In the genomic region with DNA sequence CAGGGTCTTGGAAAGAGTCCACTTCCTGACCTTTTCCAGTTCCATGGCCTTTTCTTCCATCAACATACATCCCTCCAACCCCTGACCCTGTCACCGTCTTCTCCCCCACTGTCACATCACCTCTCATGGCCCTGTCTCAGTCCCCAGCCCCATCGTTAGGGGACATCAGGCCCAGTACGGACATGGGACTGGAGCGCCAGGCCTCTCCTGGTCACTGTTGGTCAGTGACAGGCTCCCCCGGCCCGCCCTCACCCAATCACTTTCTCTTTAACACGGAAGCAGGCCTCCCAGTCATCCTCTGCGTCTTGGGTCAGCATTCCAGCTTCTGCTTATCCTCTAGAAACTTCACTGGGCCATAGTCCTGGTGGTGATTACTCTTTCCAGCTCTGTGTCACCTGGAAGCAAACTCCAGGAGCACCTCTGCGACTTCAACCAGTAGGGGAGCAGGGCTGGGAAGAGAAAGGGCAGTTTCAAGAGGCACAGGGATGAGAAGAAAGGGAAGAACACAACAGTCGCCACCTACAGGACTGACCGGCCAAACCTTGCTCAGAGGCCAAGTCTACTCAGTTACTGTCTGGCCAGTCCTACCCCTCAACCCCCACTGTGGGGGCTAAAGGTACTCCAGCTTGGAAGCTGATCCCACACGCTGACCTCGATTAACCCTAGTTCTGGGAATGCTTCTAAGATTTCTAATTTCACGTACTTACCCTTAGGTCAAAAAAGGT, we compare ENCODE assay signal across 14 cellular contexts. TPM values are rescaled to one million over a fixed set of nuclear protein-coding genes. Genes with fewer than 3 reads are reported as not detected.
A peak's percentile ranks its signal among the peaks of the same experiment; 100 is the strongest.
DNase-seq lines count a peak whose midpoint lies in the region; ATAC-seq, FAIRE-seq and TF ChIP-seq lines count a peak whose summit lies in the region.
"Had no signal": no experiment of that assay in that cellular context is flagged by ENCODE, and none has a peak within 500 bp of the region (broad histone marks: within the 10 kb centered on the region; RNA-seq: fewer than 3 reads in every experiment).

No MANE protein-coding gene starts in this region.

- H3K27me3 ChIP-seq in PC-3 (ENCODE audit: low read length) = no peaks in the 10 kb centered on the region
- H3K27me3 ChIP-seq: tibial nerve had no signal

- no peak overlapping the region for H3K4me2 ChIP-seq in PC-3 (ENCODE audit: low read length)

- no peak overlapping the region for H2AFZ ChIP-seq in PC-3 (ENCODE audit: low read length)

- no peaks in the 10 kb centered on the region for H3K9me3 Mint-ChIP-seq in activated CD4-positive, alpha-beta T cell treated with anti-CD3 and anti-CD28 coated beads, Interleukin-2, amount 10 ng/mL, durations not matched to agents 7 days and 5 days
- H3K9me3 Mint-ChIP-seq in activated naive CD8-positive, alpha-beta T cell treated with anti-CD3 and anti-CD28 coated beads, Interleukin-2, amount 50 U/mL, for 24 hours = no peaks in the 10 kb centered on the region
- H3K9me3 Mint-ChIP-seq: activated naive CD8-positive, alpha-beta T cell treated with anti-CD3 and anti-CD28 coated beads, Interleukin-2, amount 10 ng/mL, durations not matched to agents 7 days and 5 days had no signal

- no peaks in the 10 kb centered on the region for H3K79me2 ChIP-seq in PC-3 (ENCODE audit: low read length)

- no peak overlapping the region for H3K27ac ChIP-seq in PC-3 (ENCODE audit: low read length)
- H3K27ac ChIP-seq: tibial nerve had no signal

- H3K36me3 Mint-ChIP-seq in activated CD4-positive, alpha-beta T cell treated with anti-CD3 and anti-CD28 coated beads, Interleukin-2, amount 10 ng/mL, durations not matched to agents 7 days and 5 days (ENCODE audit: low read depth) = peaks cover 27% of the 10 kb centered on the region
- H3K36me3 Mint-ChIP-seq in activated naive CD8-positive, alpha-beta T cell treated with anti-CD3 and anti-CD28 coated beads, Interleukin-2, amount 50 U/mL, for 24 hours (ENCODE audit: low read depth) = peaks cover 2% of the 10 kb centered on the region
- H3K36me3 Mint-ChIP-seq: activated naive CD8-positive, alpha-beta T cell treated with anti-CD3 and anti-CD28 coated beads, Interleukin-2, amount 10 ng/mL, durations not matched to agents 7 days and 5 days had no signal

- DNase-seq in activated CD4-positive, alpha-beta T cell treated with anti-CD3 and anti-CD28 coated beads, Interleukin-2, amount 10 ng/mL, durations not matched to agents 7 days and 5 days = no peak
- DNase-seq in activated CD4-positive, alpha-beta T cell treated with anti-CD3 and anti-CD28 coated beads for 4 hours = no peak
- peak; percentile 24 for DNase-seq in PC-3
- DNase-seq in urothelium cell line (ENCODE audit: low spot score) = no peak
- DNase-seq in activated naive CD8-positive, alpha-beta T cell treated with anti-CD3 and anti-CD28 coated beads, Interleukin-2, amount 50 U/mL, for 24 hours = no peak
- DNase-seq: activated naive CD8-positive, alpha-beta T cell treated with anti-CD3 and anti-CD28 coated beads, Interleukin-2, amount 10 ng/mL, durations not matched to agents 7 days and 5 days; cortex of kidney; NCI-H1092 treated with DMSO at 0.1 percent for 48 hours; NCI-H226 had no signal

- intact Hi-C loops in PC-3 (cut with micrococcal nuclease) = no loop called here

- H3K9me3 ChIP-seq in PC-3 (ENCODE audit: low read length) = no peaks in the 10 kb centered on the region
- H3K9me3 ChIP-seq: tibial nerve had no signal

- no peaks in the 10 kb centered on the region for H3K36me3 ChIP-seq in PC-3 (ENCODE audit: low read depth, low read length)

- H3K4me1 ChIP-seq in PC-3 (ENCODE audit: insufficient read depth, low read length) = no peaks in the 10 kb centered on the region
- H3K4me1 ChIP-seq: tibial nerve had no signal

- peak; percentile 5 for FAIRE-seq in urothelium cell line (lab: Jason Lieb, UNC)

- no TSS peak for BruUV-seq in PC-3 (replicated peaks; lab: Mats Ljungman, UMichigan)

- peak; percentile 55 for TF ChIP-seq CTCF in PC-3 (conservative IDR thresholded peaks at IDR 0.05; ENCODE audit: low read depth, low read length)

- POLR2A ChIA-PET in activated CD4-positive, alpha-beta T cell treated with anti-CD3 and anti-CD28 coated beads, Interleukin-2, amount 10 ng/mL, durations not matched to agents 7 days and 5 days (lab: Charles Lee) = no interaction called here
- POLR2A ChIA-PET in PC-3 (lab: Charles Lee; ENCODE audit: unreplicated experiment) = interaction anchor here (0.7 kb wide), 1 partner anchor 263 kb away, joined by 5 read pairs; the partner anchor contains the start of gene CCDC47

- peak overlapping the region; percentile 31 for H3K27ac Mint-ChIP-seq in activated CD4-positive, alpha-beta T cell treated with anti-CD3 and anti-CD28 coated beads, Interleukin-2, amount 10 ng/mL, durations not matched to agents 7 days and 5 days
- H3K27ac Mint-ChIP-seq in activated naive CD8-positive, alpha-beta T cell treated with anti-CD3 and anti-CD28 coated beads, Interleukin-2, amount 50 U/mL, for 24 hours = no peak overlapping the region
- H3K27ac Mint-ChIP-seq: activated naive CD8-positive, alpha-beta T cell treated with anti-CD3 and anti-CD28 coated beads, Interleukin-2, amount 10 ng/mL, durations not matched to agents 7 days and 5 days had no signal

- H3K4me3 Mint-ChIP-seq in activated CD4-positive, alpha-beta T cell treated with anti-CD3 and anti-CD28 coated beads, Interleukin-2, amount 10 ng/mL, durations not matched to agents 7 days and 5 days = no peak overlapping the region
- no peak overlapping the region for H3K4me3 Mint-ChIP-seq in activated naive CD8-positive, alpha-beta T cell treated with anti-CD3 and anti-CD28 coated beads, Interleukin-2, amount 50 U/mL, for 24 hours
- H3K4me3 Mint-ChIP-seq: activated naive CD8-positive, alpha-beta T cell treated with anti-CD3 and anti-CD28 coated beads, Interleukin-2, amount 10 ng/mL, durations not matched to agents 7 days and 5 days had no signal

- H3K9ac ChIP-seq in PC-3 (ENCODE audit: low read length) = no peak overlapping the region

- H3K4me1 Mint-ChIP-seq in activated CD4-positive, alpha-beta T cell treated with anti-CD3 and anti-CD28 coated beads, Interleukin-2, amount 10 ng/mL, durations not matched to agents 7 days and 5 days = peaks cover 4% of the 10 kb centered on the region
- H3K4me1 Mint-ChIP-seq in activated naive CD8-positive, alpha-beta T cell treated with anti-CD3 and anti-CD28 coated beads, Interleukin-2, amount 50 U/mL, for 24 hours = no peaks in the 10 kb centered on the region
- H3K4me1 Mint-ChIP-seq: activated naive CD8-positive, alpha-beta T cell treated with anti-CD3 and anti-CD28 coated beads, Interleukin-2, amount 10 ng/mL, durations not matched to agents 7 days and 5 days had no signal

- H3K9me2 ChIP-seq in PC-3 (replicated peaks; ENCODE audit: low read length) = no peaks in the 10 kb centered on the region

- peak; percentile 53; the same call in 1 of the 2 replicates for ATAC-seq in PC-3
- peak; percentile 35 for ATAC-seq in esophagus mucosa
- no peak for ATAC-seq in GM19452 (IDR thresholded peaks at IDR 0.05; ENCODE audit: unreplicated experiment)
- ATAC-seq in HG02970 (IDR thresholded peaks at IDR 0.05; ENCODE audit: low FRiP score, unreplicated experiment) = no peak
- no peak for ATAC-seq in activated naive CD8-positive, alpha-beta T cell treated with anti-CD3 and anti-CD28 coated beads, Interleukin-2, amount 50 U/mL, for 24 hours
- ATAC-seq: Panc1 had no signal

- H4K20me1 ChIP-seq in PC-3 (ENCODE audit: low read length) = no peaks in the 10 kb centered on the region

- no peak overlapping the region for H3K4me3 ChIP-seq in PC-3 (ENCODE audit: low read length)
- H3K4me3 ChIP-seq: tibial nerve had no signal

- H3F3A ChIP-seq in PC-3 (ENCODE audit: low read length, unreplicated experiment) = no peaks in the 10 kb centered on the region

- H3K27me3 Mint-ChIP-seq in activated CD4-positive, alpha-beta T cell treated with anti-CD3 and anti-CD28 coated beads, Interleukin-2, amount 10 ng/mL, durations not matched to agents 7 days and 5 days = no peaks in the 10 kb centered on the region
- no peaks in the 10 kb centered on the region for H3K27me3 Mint-ChIP-seq in activated naive CD8-positive, alpha-beta T cell treated with anti-CD3 and anti-CD28 coated beads, Interleukin-2, amount 50 U/mL, for 24 hours

- CTCF ChIA-PET in activated CD4-positive, alpha-beta T cell treated with anti-CD3 and anti-CD28 coated beads, Interleukin-2, amount 10 ng/mL, durations not matched to agents 7 days and 5 days (lab: Charles Lee) = interaction anchor here (1.2 to 2.2 kb wide), 4 partner anchors 10 to 117 kb away, joined by 3 to 7 read pairs (median 4); partner anchors contain the start of gene GH1
- CTCF ChIA-PET in PC-3 (lab: Charles Lee) = no interaction called here

RNA-seq across cellular contexts. Expression of gene ICAM2, which starts 15.9 kb away (rescaled TPM):
- total RNA-seq in activated CD4-positive, alpha-beta T cell treated with anti-CD3 and anti-CD28 coated beads, Interleukin-2, amount 10 ng/mL, durations not matched to agents 7 days and 5 days = 100 to 1,000 TPM; 113 to 116 TPM
- total RNA-seq in PC-3 (2014; rRNA removed) (not detected in 2 replicates), esophagus mucosa (3.5 TPM)

RNA-seq across cellular contexts. Expression of gene PRR29, which starts 38.2 kb away (rescaled TPM):
- 1 to 10 TPM; 3.8 TPM for total RNA-seq in activated CD4-positive, alpha-beta T cell treated with anti-CD3 and anti-CD28 coated beads, Interleukin-2, amount 10 ng/mL, durations not matched to agents 7 days and 5 days
- total RNA-seq in PC-3 (2014; rRNA removed) (0.77 and 1.2 TPM in 2 replicates), esophagus mucosa (not detected)

Comparison
In these comparisons a context has a peak if more than half of its experiments do, and no peak if none do; other contexts are left out.
1. ATAC-seq: peak in PC-3 (single experiment) and esophagus mucosa (single experiment); none in GM19452 (single experiment), HG02970 (single experiment) and activated naive CD8-positive, alpha-beta T cell treated with anti-CD3 and anti-CD28 coated beads, Interleukin-2, amount 50 U/mL, for 24 hours (single experiment).
2. RNA of gene ICAM2, which starts 15.9 kb away (total RNA-seq): 113 to 116 TPM in activated CD4-positive, alpha-beta T cell treated with anti-CD3 and anti-CD28 coated beads, Interleukin-2, amount 10 ng/mL, durations not matched to agents 7 days and 5 days; 3.5 TPM in esophagus mucosa (single experiment) and not detected in PC-3; every median in the first group is over 10 times any median in the second.